13 cellular contexts compared by ENCODE assay signal in genomic region chr22:20781272-20781990, GRCh38. TPM values are rescaled to one million over a fixed set of nuclear protein-coding genes. Genes with fewer than 3 reads are reported as not detected.
DNase-seq lines count a peak whose midpoint lies in the region; ATAC-seq and TF ChIP-seq lines count a peak whose summit lies in the region.
"Had no signal": no experiment of that assay in that cellular context is flagged by ENCODE, and none has a peak within 500 bp of the region (broad histone marks: within the 10 kb centered on the region; RNA-seq: fewer than 3 reads in every experiment).

No MANE protein-coding gene starts in this region.

- peak overlapping the region; percentile 48 for H3K27ac ChIP-seq in brain microvascular endothelial cell
- H3K27ac ChIP-seq in substantia nigra (ENCODE audit: low read depth, low read length, poor library complexity, severe bottlenecking), result no peak overlapping the region
- H3K27ac ChIP-seq: PC-9, tibial artery had no signal

- in situ Hi-C loops in brain microvascular endothelial cell (cut with HindIII; ENCODE audit: low pct_ligation_motif_present, low sequenced_read_pairs), result no loop called here

- peaks cover 13% of the 10 kb centered on the region for H3K4me1 Mint-ChIP-seq in activated CD4-positive, alpha-beta T cell treated with anti-CD3 and anti-CD28 coated beads for 36 hours
- H3K4me1 Mint-ChIP-seq in activated CD4-positive, alpha-beta T cell treated with anti-CD3 and anti-CD28 coated beads, Interleukin-2, amount 10 ng/mL, durations not matched to agents 7 days and 5 days, result peaks cover 12% of the 10 kb centered on the region

- peaks cover 8% of the 10 kb centered on the region for H3K36me3 ChIP-seq in brain microvascular endothelial cell (replicated peaks)

- no peaks in the 10 kb centered on the region for H3K27me3 ChIP-seq in brain microvascular endothelial cell (replicated peaks)
- H3K27me3 ChIP-seq: tibial artery had no signal

- intact Hi-C loops in activated CD4-positive, alpha-beta T cell treated with anti-CD3 and anti-CD28 coated beads for 36 hours (cut with DNase I, micrococcal nuclease), result loop anchor here in 1 of 2 experiments (5.0 kb wide), 1 partner anchor 136 kb away; the partner anchor contains the start of gene CRKL

- H3K36me3 Mint-ChIP-seq in activated CD4-positive, alpha-beta T cell treated with anti-CD3 and anti-CD28 coated beads for 36 hours (ENCODE audit: low read depth), result peaks cover 3% of the 10 kb centered on the region
- peaks cover 9% of the 10 kb centered on the region for H3K36me3 Mint-ChIP-seq in activated CD4-positive, alpha-beta T cell treated with anti-CD3 and anti-CD28 coated beads, Interleukin-2, amount 10 ng/mL, durations not matched to agents 7 days and 5 days (ENCODE audit: low read depth)

- ATAC-seq in activated CD4-positive, alpha-beta T cell treated with anti-CD3 and anti-CD28 coated beads for 36 hours, result peak; percentile 88

- peak overlapping the region; percentile 70 for H3K27ac Mint-ChIP-seq in activated CD4-positive, alpha-beta T cell treated with anti-CD3 and anti-CD28 coated beads for 36 hours
- no peak overlapping the region for H3K27ac Mint-ChIP-seq in activated CD4-positive, alpha-beta T cell treated with anti-CD3 and anti-CD28 coated beads, Interleukin-2, amount 10 ng/mL, durations not matched to agents 7 days and 5 days

- H3K27me3 Mint-ChIP-seq in activated CD4-positive, alpha-beta T cell treated with anti-CD3 and anti-CD28 coated beads for 36 hours, result no peaks in the 10 kb centered on the region
- H3K27me3 Mint-ChIP-seq in activated CD4-positive, alpha-beta T cell treated with anti-CD3 and anti-CD28 coated beads, Interleukin-2, amount 10 ng/mL, durations not matched to agents 7 days and 5 days, result no peaks in the 10 kb centered on the region

- H3K4me3 ChIP-seq in brain microvascular endothelial cell (ENCODE audit: low read depth, low read length), result no peak overlapping the region
- H3K4me3 ChIP-seq: PC-9, tibial artery had no signal

- POLR2A ChIA-PET in activated CD4-positive, alpha-beta T cell treated with anti-CD3 and anti-CD28 coated beads for 36 hours (lab: Charles Lee), result no interaction called here
- POLR2A ChIA-PET in activated CD4-positive, alpha-beta T cell treated with anti-CD3 and anti-CD28 coated beads, Interleukin-2, amount 10 ng/mL, durations not matched to agents 7 days and 5 days (lab: Charles Lee), result no interaction called here

- H3K4me3 Mint-ChIP-seq in activated CD4-positive, alpha-beta T cell treated with anti-CD3 and anti-CD28 coated beads for 36 hours, result no peak overlapping the region
- H3K4me3 Mint-ChIP-seq in activated CD4-positive, alpha-beta T cell treated with anti-CD3 and anti-CD28 coated beads, Interleukin-2, amount 10 ng/mL, durations not matched to agents 7 days and 5 days, result no peak overlapping the region

- H3K9me3 Mint-ChIP-seq in activated CD4-positive, alpha-beta T cell treated with anti-CD3 and anti-CD28 coated beads for 36 hours (ENCODE audit: low read depth), result no peaks in the 10 kb centered on the region
- H3K9me3 Mint-ChIP-seq in activated CD4-positive, alpha-beta T cell treated with anti-CD3 and anti-CD28 coated beads, Interleukin-2, amount 10 ng/mL, durations not matched to agents 7 days and 5 days, result no peaks in the 10 kb centered on the region

- TF ChIP-seq CTCF in brain microvascular endothelial cell (IDR thresholded peaks at IDR 0.05; ENCODE audit: low read depth, low read length, missing control alignments), result no peak

- DNase-seq in activated CD4-positive, alpha-beta T cell treated with anti-CD3 and anti-CD28 coated beads for 36 hours, result peak; percentile 66
- no peak for DNase-seq in activated CD4-positive, alpha-beta T cell treated with anti-CD3 and anti-CD28 coated beads, Interleukin-2, amount 10 ng/mL, durations not matched to agents 7 days and 5 days
- peak; percentile 51 for DNase-seq in MV-4-11 (lab: John Stamatoyannopoulos, UW)
- DNase-seq in brain microvascular endothelial cell, result peak; percentile 51
- DNase-seq in stimulated activated CD4-positive, alpha-beta T cell treated with anti-CD3 and anti-CD28 coated beads, Interleukin-2, amount 100 ng/mL, for 24 hours, result peak; percentile 22 to 31
- DNase-seq in DMS153 treated with DMSO at 0.1 percent for 48 hours (lab: John Stamatoyannopoulos, UW; ENCODE audit: unreplicated experiment), result no peak
- no peak for DNase-seq in substantia nigra (lab: John Stamatoyannopoulos, UW)
- DNase-seq in NCI-H2107 treated with DMSO at 0.1 percent for 48 hours (lab: John Stamatoyannopoulos, UW; ENCODE audit: unreplicated experiment), result no peak
- DNase-seq: Calu3, NCI-H2081 treated with DMSO at 0.1 percent for 48 hours, PC-9 had no signal

- CTCF ChIA-PET in activated CD4-positive, alpha-beta T cell treated with anti-CD3 and anti-CD28 coated beads for 36 hours (lab: Charles Lee), result interaction anchor here (0.6 to 2.7 kb wide), 3 partner anchors 11 to 1009 kb away, joined by 4 to 9 read pairs (median 5); no protein-coding TSS in a partner anchor
- CTCF ChIA-PET in activated CD4-positive, alpha-beta T cell treated with anti-CD3 and anti-CD28 coated beads, Interleukin-2, amount 10 ng/mL, durations not matched to agents 7 days and 5 days (lab: Charles Lee), result no interaction called here

RNA-seq across cellular contexts. Expression of gene SERPIND1, which starts 7.5 kb away (rescaled TPM):
- total RNA-seq in activated CD4-positive, alpha-beta T cell treated with anti-CD3 and anti-CD28 coated beads for 36 hours, result not detected
- not detected for total RNA-seq in activated CD4-positive, alpha-beta T cell treated with anti-CD3 and anti-CD28 coated beads, Interleukin-2, amount 10 ng/mL, durations not matched to agents 7 days and 5 days
- total RNA-seq: Calu3; PC-9; T-helper 1 cell treated with Interleukin-12 subunit alpha and Interleukin-12 subunit beta and Interleukin-4 antibody, amounts not matched to agents 30 ng/mL and 1 ng/mL, for 36 hours had no signal

Comparison
In these comparisons a context has a peak if more than half of its experiments do, and no peak if none do; other contexts are left out.
1. DNase-seq: peak in activated CD4-positive, alpha-beta T cell treated with anti-CD3 and anti-CD28 coated beads for 36 hours (single experiment), MV-4-11 (single experiment), brain microvascular endothelial cell (single experiment) and stimulated activated CD4-positive, alpha-beta T cell treated with anti-CD3 and anti-CD28 coated beads, Interleukin-2, amount 100 ng/mL, for 24 hours (2 of 2); none in activated CD4-positive, alpha-beta T cell treated with anti-CD3 and anti-CD28 coated beads, Interleukin-2, amount 10 ng/mL, durations not matched to agents 7 days and 5 days (single experiment), DMS153 treated with DMSO at 0.1 percent for 48 hours (single experiment), substantia nigra (0 of 49) and NCI-H2107 treated with DMSO at 0.1 percent for 48 hours (single experiment).